Comparison of ENCODE assay signal across 11 cellular contexts in genomic region chr11:36974771-36975170, GRCh38.
"Had no signal": no experiment of that assay in that cellular context is flagged by ENCODE, and none has a peak within 500 bp of the region (broad histone marks: within the 10 kb centered on the region; RNA-seq: fewer than 3 reads in every experiment).

No MANE protein-coding gene starts in this region.

- DNase-seq: GM23248, GOT3, H7, H9, HCEC 1CT, HFFc6 had no signal

- FAIRE-seq: H1, H54 had no signal

- H3K4me3 ChIP-seq: GM23248, GM23338, HAP-1 had no signal

- H3K9me3 ChIP-seq: HAP-1 had no signal

- H3K36me3 ChIP-seq: HAP-1 had no signal

- ATAC-seq: GM23338, HCT116 had no signal

- H3K27ac ChIP-seq: GM23248 had no signal
